Comparison of ENCODE assay signal across 24 cellular contexts in genomic region chr13:86569119-86569518, GRCh38.
"Had no signal": no experiment of that assay in that cellular context is flagged by ENCODE, and none has a peak within 500 bp of the region (broad histone marks: within the 10 kb centered on the region; RNA-seq: fewer than 3 reads in every experiment).

No MANE protein-coding gene starts in this region.

- H3K4me1 ChIP-seq: foreskin keratinocyte, heart right ventricle, right lobe of liver, upper lobe of left lung had no signal

- H3K27me3 ChIP-seq: dorsolateral prefrontal cortex, foreskin keratinocyte, heart right ventricle, neutrophil, right lobe of liver, upper lobe of left lung had no signal

- H3K27ac ChIP-seq: coronary artery, dorsolateral prefrontal cortex, foreskin keratinocyte, heart right ventricle, neutrophil, right lobe of liver, upper lobe of left lung had no signal

- H3K36me3 ChIP-seq: heart right ventricle, neutrophil, right lobe of liver, upper lobe of left lung had no signal

- H3K9me3 ChIP-seq: neutrophil, right lobe of liver, upper lobe of left lung had no signal

- H3K4me3 ChIP-seq: coronary artery, dorsolateral prefrontal cortex, heart right ventricle, right lobe of liver, upper lobe of left lung had no signal

- ATAC-seq: activated naive CD8-positive, alpha-beta T cell treated with anti-CD3 and anti-CD28 coated beads, Interleukin-2, amount 50 U/mL, for 24 hours; foreskin keratinocyte; heart right ventricle; left cardiac atrium; left ventricle myocardium superior; right lobe of liver; stimulated activated naive CD8-positive, alpha-beta T cell treated with anti-CD3 and anti-CD28 coated beads, Interleukin-15, Interleukin-2, amounts not matched to agents 100 U/mL and 50 U/mL, for 24 hours had no signal

- DNase-seq: activated CD4-positive, alpha-beta memory T cell treated with anti-CD3 and anti-CD28 coated beads, Interleukin-2, amount 10 ng/mL, durations not matched to agents 7 days and 5 days; activated CD4-positive, alpha-beta T cell treated with anti-CD3 and anti-CD28 coated beads for 1 hour; activated CD4-positive, alpha-beta T cell treated with anti-CD3 and anti-CD28 coated beads, Interleukin-2, amount 10 ng/mL, durations not matched to agents 7 days and 5 days; activated CD8-positive, alpha-beta memory T cell treated with anti-CD3 and anti-CD28 coated beads, Interleukin-2, amount 50 U/mL, for 48 hours; activated gamma-delta T cell treated with Interleukin-2 at 50 U/mL for 16 hours; activated naive CD8-positive, alpha-beta T cell treated with anti-CD3 and anti-CD28 coated beads, Interleukin-2, amount 50 U/mL, for 24 hours; activated T-cell treated with anti-CD3 and anti-CD28 coated beads, Interleukin-2, amount 50 U/mL, for 24 hours; amygdala; dorsolateral prefrontal cortex; effector memory CD4-positive, alpha-beta T cell; foreskin keratinocyte; heart right ventricle; left cardiac atrium; left ventricle myocardium superior; naive B cell; nephron progenitor cell; right lobe of liver; stimulated activated CD4-positive, alpha-beta T cell treated with anti-CD3 and anti-CD28 coated beads, Interleukin-4, amount 100 ng/mL, for 1 hour; stimulated activated naive CD8-positive, alpha-beta T cell treated with anti-CD3 and anti-CD28 coated beads, Interleukin-15, Interleukin-2, amounts not matched to agents 100 U/mL and 50 U/mL, for 24 hours; SW 1271; T-helper 9 cell; upper lobe of left lung had no signal
